ENCODE assay signal across 11 cellular contexts in the genomic region with DNA sequence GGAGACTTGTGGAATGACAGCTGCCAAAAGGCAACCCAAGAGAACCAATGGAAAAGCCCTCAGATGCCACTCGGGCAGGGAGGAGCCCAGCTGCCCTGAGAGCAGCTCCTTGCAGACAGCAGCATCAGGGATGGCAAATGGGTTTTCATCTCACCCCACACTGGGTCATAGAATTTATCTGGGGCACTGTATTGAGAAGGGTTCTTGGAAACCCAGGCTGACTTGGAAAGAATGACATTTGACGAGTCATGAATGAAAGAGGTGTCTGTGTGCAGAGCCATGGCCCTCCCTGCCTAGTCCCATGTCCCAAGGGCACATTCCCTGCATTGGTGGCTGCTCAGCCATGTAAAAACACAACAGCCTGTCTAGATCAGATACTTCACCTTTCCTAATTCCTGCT.
DNase-seq lines count a peak whose midpoint lies in the region; ATAC-seq and TF ChIP-seq lines count a peak whose summit lies in the region.
"Had no signal": no experiment of that assay in that cellular context is flagged by ENCODE, and none has a peak within 500 bp of the region (broad histone marks: within the 10 kb centered on the region; RNA-seq: fewer than 3 reads in every experiment).

No MANE protein-coding gene starts in this region.

- peaks cover 8% of the 10 kb centered on the region for H3K9me3 Mint-ChIP-seq in endothelial cell (ENCODE audit: unreplicated experiment)

- peaks cover 4% of the 10 kb centered on the region for H3K4me1 Mint-ChIP-seq in endothelial cell (ENCODE audit: unreplicated experiment)

- H3K36me3 ChIP-seq in KOPT-K1 (ENCODE audit: insufficient read depth, low read length) = peaks cover 28% of the 10 kb centered on the region
- H3K36me3 ChIP-seq: prostate gland had no signal

- no peak for TF ChIP-seq CTCF in endothelial cell (IDR thresholded peaks at IDR 0.05; ENCODE audit: unreplicated experiment)

- H3K9me3 ChIP-seq in KOPT-K1 (ENCODE audit: insufficient read depth, low read length, poor library complexity, severe bottlenecking) = peaks cover 14% of the 10 kb centered on the region
- H3K9me3 ChIP-seq: gastrocnemius medialis, prostate gland had no signal

- peak overlapping the region; percentile 82 for H3K27ac ChIP-seq in KOPT-K1 (ENCODE audit: low read depth, low read length, poor library complexity, severe bottlenecking)
- H3K27ac ChIP-seq: gastrocnemius medialis, prostate gland had no signal

- H3K27me3 Mint-ChIP-seq in endothelial cell (ENCODE audit: unreplicated experiment) = peaks cover 7% of the 10 kb centered on the region

- no peak for ATAC-seq in GM21367 (IDR thresholded peaks at IDR 0.05; ENCODE audit: unreplicated experiment)
- ATAC-seq: gastrocnemius medialis, left ventricle myocardium superior had no signal

- H3K27ac Mint-ChIP-seq in endothelial cell (ENCODE audit: unreplicated experiment) = peak overlapping the region; percentile 58

- H3K36me3 Mint-ChIP-seq in endothelial cell (ENCODE audit: low read depth, unreplicated experiment) = peaks cover 58% of the 10 kb centered on the region

- peak; percentile 41 to 42 for DNase-seq in activated CD4-positive, alpha-beta T cell treated with anti-CD3 and anti-CD28 coated beads, Interleukin-2, amount 50 U/mL, for 48 hours
- DNase-seq in endothelial cell (ENCODE audit: low spot score) = no peak
- DNase-seq in stimulated activated CD4-positive, alpha-beta T cell treated with anti-CD3 and anti-CD28 coated beads, Interleukin-4, amount 100 ng/mL, for 24 hours = peak; percentile 41
- DNase-seq in GM03348 (ENCODE audit: low spot score) = no peak
- no peak for DNase-seq in iPS-NIHi7 (ENCODE audit: extremely low spot score)
- DNase-seq: gastrocnemius medialis, left ventricle myocardium superior, NCI-H1694 treated with DMSO at 0.1 percent for 48 hours had no signal

- no peak overlapping the region for H3K4me3 Mint-ChIP-seq in endothelial cell (ENCODE audit: unreplicated experiment)

Comparison
In these comparisons a context has a peak if more than half of its experiments do, and no peak if none do; other contexts are left out.
1. DNase-seq: peak in activated CD4-positive, alpha-beta T cell treated with anti-CD3 and anti-CD28 coated beads, Interleukin-2, amount 50 U/mL, for 48 hours (2 of 2) and stimulated activated CD4-positive, alpha-beta T cell treated with anti-CD3 and anti-CD28 coated beads, Interleukin-4, amount 100 ng/mL, for 24 hours (single experiment); none in endothelial cell (single experiment), GM03348 (single experiment) and iPS-NIHi7 (single experiment).